Comparison of ENCODE assay signal across 2 cellular contexts in the genomic region with DNA sequence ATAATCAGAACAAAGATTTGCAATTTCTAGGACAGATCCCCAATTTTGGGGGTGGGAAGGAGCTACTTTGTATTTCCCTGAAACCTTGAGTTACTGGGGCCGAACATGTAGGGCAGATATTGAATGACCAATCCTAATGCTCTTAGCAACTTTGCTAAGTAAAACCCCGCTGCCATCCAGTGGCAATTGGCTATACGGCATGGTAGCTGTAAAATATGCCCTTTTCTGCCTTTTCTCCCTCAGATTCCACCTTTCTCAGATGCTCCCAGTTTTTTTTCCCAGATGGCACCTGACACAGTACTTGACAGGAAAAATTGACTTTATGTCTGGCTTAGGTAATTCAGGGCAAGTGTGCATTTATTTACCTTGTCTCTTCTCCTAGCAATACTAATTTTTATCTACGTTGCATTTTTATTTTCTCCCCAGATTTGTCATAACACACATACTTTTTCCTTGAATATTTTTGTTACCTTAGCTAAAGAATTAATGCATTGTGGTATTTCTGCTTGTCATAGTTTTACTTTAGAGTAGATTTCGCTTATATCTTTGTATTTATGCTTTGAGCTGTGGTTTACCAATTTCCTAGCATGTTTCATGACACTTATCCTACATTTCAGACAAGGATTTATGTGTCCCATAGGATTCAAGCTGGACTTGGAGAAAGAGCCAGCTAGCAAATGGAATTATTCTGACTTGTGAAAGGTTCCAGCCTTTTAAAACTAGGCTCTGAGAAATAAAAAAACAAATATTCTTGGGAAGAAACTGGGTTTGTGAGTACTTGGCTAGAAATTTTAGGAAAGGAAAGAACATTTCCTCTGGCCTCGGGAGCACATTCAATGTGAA.
TF ChIP-seq lines count a peak whose summit lies in the region.

No MANE protein-coding gene starts in this region.

TF ChIP-seq in Ishikawa, 13 proteins besides CTCF, POLR2A, EP300 and RAD21:
- TF ChIP-seq, protein P1, sequence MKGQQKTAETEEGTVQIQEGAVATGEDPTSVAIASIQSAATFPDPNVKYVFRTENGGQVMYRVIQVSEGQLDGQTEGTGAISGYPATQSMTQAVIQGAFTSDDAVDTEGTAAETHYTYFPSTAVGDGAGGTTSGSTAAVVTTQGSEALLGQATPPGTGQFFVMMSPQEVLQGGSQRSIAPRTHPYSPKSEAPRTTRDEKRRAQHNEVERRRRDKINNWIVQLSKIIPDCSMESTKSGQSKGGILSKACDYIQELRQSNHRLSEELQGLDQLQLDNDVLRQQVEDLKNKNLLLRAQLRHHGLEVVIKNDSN (IDR thresholded peaks at IDR 0.05) = no peak
- no peak for TF ChIP-seq CREB1 (IDR thresholded peaks at IDR 0.05; ENCODE audit: low read depth)
- TF ChIP-seq ZBTB7A (IDR thresholded peaks at IDR 0.05; ENCODE audit: low read depth) = no peak
- TF ChIP-seq, protein P2, sequence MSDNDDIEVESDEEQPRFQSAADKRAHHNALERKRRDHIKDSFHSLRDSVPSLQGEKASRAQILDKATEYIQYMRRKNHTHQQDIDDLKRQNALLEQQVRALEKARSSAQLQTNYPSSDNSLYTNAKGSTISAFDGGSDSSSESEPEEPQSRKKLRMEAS (IDR thresholded peaks at IDR 0.05) = no peak
- no peak for TF ChIP-seq NFIC (IDR thresholded peaks at IDR 0.05)
- TF ChIP-seq EGR1 (IDR thresholded peaks at IDR 0.05) = no peak
- TF ChIP-seq FOXM1 (IDR thresholded peaks at IDR 0.05; ENCODE audit: borderline replicate concordance, low read depth) = no peak
- TF ChIP-seq TAF1 (IDR thresholded peaks at IDR 0.05; ENCODE audit: low read depth) = no peak
- TF ChIP-seq, protein P3, sequence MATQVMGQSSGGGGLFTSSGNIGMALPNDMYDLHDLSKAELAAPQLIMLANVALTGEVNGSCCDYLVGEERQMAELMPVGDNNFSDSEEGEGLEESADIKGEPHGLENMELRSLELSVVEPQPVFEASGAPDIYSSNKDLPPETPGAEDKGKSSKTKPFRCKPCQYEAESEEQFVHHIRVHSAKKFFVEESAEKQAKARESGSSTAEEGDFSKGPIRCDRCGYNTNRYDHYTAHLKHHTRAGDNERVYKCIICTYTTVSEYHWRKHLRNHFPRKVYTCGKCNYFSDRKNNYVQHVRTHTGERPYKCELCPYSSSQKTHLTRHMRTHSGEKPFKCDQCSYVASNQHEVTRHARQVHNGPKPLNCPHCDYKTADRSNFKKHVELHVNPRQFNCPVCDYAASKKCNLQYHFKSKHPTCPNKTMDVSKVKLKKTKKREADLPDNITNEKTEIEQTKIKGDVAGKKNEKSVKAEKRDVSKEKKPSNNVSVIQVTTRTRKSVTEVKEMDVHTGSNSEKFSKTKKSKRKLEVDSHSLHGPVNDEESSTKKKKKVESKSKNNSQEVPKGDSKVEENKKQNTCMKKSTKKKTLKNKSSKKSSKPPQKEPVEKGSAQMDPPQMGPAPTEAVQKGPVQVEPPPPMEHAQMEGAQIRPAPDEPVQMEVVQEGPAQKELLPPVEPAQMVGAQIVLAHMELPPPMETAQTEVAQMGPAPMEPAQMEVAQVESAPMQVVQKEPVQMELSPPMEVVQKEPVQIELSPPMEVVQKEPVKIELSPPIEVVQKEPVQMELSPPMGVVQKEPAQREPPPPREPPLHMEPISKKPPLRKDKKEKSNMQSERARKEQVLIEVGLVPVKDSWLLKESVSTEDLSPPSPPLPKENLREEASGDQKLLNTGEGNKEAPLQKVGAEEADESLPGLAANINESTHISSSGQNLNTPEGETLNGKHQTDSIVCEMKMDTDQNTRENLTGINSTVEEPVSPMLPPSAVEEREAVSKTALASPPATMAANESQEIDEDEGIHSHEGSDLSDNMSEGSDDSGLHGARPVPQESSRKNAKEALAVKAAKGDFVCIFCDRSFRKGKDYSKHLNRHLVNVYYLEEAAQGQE (IDR thresholded peaks at IDR 0.05; ENCODE audit: low read depth) = no peak
- no peak for TF ChIP-seq TCF12 (IDR thresholded peaks at IDR 0.05; ENCODE audit: low read depth)
- TF ChIP-seq CEBPB (IDR thresholded peaks at IDR 0.05) = no peak
- no peak for TF ChIP-seq TEAD4 (IDR thresholded peaks at IDR 0.05)
- no peak for TF ChIP-seq YY1 (IDR thresholded peaks at IDR 0.05; ENCODE audit: low read depth)
TF ChIP-seq in Ishikawa: peak in this region for 0.

TF ChIP-seq in SK-N-SH, 30 proteins besides CTCF, POLR2A, EP300 and RAD21:
- TF ChIP-seq RFX5 (IDR thresholded peaks at IDR 0.05; ENCODE audit: low read length) = peak; percentile 56; the same call in 1 of the 2 replicates
- TF ChIP-seq, protein P4, sequence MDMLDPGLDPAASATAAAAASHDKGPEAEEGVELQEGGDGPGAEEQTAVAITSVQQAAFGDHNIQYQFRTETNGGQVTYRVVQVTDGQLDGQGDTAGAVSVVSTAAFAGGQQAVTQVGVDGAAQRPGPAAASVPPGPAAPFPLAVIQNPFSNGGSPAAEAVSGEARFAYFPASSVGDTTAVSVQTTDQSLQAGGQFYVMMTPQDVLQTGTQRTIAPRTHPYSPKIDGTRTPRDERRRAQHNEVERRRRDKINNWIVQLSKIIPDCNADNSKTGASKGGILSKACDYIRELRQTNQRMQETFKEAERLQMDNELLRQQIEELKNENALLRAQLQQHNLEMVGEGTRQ (IDR thresholded peaks at IDR 0.05; ENCODE audit: borderline replicate concordance, low read depth, low read length) = no peak
- TF ChIP-seq, protein P3 (IDR thresholded peaks at IDR 0.05; ENCODE audit: low read depth, low read length) = no peak
- 0 out of 2 replicates have a peak, but pooled peaks have one; percentile 29 for TF ChIP-seq MXI1 (IDR thresholded peaks at IDR 0.05; ENCODE audit: low read depth, low read length)
- peak; percentile 88 for TF ChIP-seq SMC3 (IDR thresholded peaks at IDR 0.05; ENCODE audit: low read depth, low read length)
- no peak for TF ChIP-seq FOXM1 (IDR thresholded peaks at IDR 0.05; ENCODE audit: low read depth)
TF ChIP-seq in SK-N-SH: peak in this region for 3.
